ENCODE assay signal across 8 cellular contexts in the genomic region with DNA sequence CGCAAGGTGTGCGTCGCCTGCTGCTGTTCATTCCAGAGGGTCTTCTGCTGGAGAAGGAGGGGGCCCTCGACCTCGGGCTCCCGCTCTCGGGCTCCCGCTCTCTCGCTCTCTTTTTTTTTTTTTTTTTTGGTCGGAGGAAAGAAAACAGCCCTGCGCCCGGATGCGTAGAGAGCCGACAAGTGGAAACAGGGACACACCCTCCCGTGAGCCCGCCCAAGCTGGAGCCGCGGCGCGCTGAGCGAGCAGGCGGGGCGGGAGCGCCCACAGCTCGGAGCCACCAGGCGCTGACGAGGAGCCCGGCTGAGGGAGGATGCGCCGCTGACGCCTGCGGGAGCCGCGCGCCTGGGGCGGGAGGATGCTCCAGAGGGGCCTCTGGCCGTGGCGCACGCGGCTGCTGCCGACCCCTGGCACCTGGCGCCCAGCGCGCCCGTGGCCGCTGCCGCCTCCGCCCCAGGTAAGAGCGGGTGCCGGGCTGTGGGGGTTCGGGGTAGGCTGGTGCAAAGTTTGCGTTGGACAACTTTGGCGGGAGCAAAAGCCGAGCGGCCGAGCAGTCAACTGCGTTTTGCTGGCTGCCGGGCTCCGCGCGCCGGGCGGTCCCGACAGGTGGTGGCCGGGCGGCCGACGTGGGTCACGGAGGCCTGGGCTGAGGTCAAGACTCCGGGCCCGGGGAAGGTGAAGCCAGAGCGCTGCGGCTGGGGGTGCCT. TPM values are rescaled to one million over a fixed set of nuclear protein-coding genes. Genes with fewer than 3 reads are reported as not detected.
DNase-seq lines count a peak whose midpoint lies in the region; ATAC-seq and TF ChIP-seq lines count a peak whose summit lies in the region.

A gene with protein sequence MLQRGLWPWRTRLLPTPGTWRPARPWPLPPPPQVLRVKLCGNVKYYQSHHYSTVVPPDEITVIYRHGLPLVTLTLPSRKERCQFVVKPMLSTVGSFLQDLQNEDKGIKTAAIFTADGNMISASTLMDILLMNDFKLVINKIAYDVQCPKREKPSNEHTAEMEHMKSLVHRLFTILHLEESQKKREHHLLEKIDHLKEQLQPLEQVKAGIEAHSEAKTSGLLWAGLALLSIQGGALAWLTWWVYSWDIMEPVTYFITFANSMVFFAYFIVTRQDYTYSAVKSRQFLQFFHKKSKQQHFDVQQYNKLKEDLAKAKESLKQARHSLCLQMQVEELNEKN (plus strand): TSS at position 264 of the 704 bp plus-strand sequence. CDS start 92 bp downstream, at position 356.

- intact Hi-C loops in CD14-positive monocyte (cut with micrococcal nuclease), result loop anchor here in 1 of 2 donors (5.0 kb wide), 2 partner anchors 128 to 252 kb away; a partner anchor contains a TSS

- CTCF ChIA-PET in activated CD8-positive, alpha-beta T cell treated with anti-CD3 and anti-CD28 coated beads, Interleukin-2, amount 10 ng/mL, durations not matched to agents 7 days and 5 days (lab: Charles Lee), result interaction anchor here (1.1 to 2.9 kb wide), 4 partner anchors 15 to 171 kb away, joined by 3 to 15 read pairs (median 4); a partner anchor contains a TSS

- ATAC-seq in GM19351 (IDR thresholded peaks at IDR 0.05; ENCODE audit: unreplicated experiment) (peak; percentile 86), HG03469 (IDR thresholded peaks at IDR 0.05; ENCODE audit: unreplicated experiment) (peak; percentile 83)
- ATAC-seq in activated CD8-positive, alpha-beta T cell treated with anti-CD3 and anti-CD28 coated beads, Interleukin-2, amount 10 ng/mL, durations not matched to agents 7 days and 5 days, result peak; percentile 95

- POLR2A ChIA-PET in activated CD8-positive, alpha-beta T cell treated with anti-CD3 and anti-CD28 coated beads, Interleukin-2, amount 10 ng/mL, durations not matched to agents 7 days and 5 days (lab: Charles Lee), result interaction anchor here (0.5 to 2.6 kb wide), 20 partner anchors 12 to 605 kb away, joined by 3 to 26 read pairs (median 4); a partner anchor contains a TSS

- peaks cover 52% of the 10 kb centered on the region for H3K4me1 Mint-ChIP-seq in CD14-positive monocyte
- H3K4me1 Mint-ChIP-seq in activated CD8-positive, alpha-beta T cell treated with anti-CD3 and anti-CD28 coated beads, Interleukin-2, amount 10 ng/mL, durations not matched to agents 7 days and 5 days (ENCODE audit: low read depth), result peaks cover 47% of the 10 kb centered on the region

- H3K36me3 ChIP-seq in effector memory CD4-positive, alpha-beta T cell (ENCODE audit: control insufficient read depth, insufficient read depth, low read length), result peaks cover 9% of the 10 kb centered on the region

- no peak for TF ChIP-seq CTCF in CD14-positive monocyte (IDR thresholded peaks at IDR 0.05)

- peaks cover 3 to 11% (median 6%) of the 10 kb centered on the region in 7 donors for H3K9me3 Mint-ChIP-seq in CD14-positive monocyte
- H3K9me3 Mint-ChIP-seq in activated CD8-positive, alpha-beta T cell treated with anti-CD3 and anti-CD28 coated beads, Interleukin-2, amount 10 ng/mL, durations not matched to agents 7 days and 5 days (ENCODE audit: insufficient read depth), result no peaks in the 10 kb centered on the region

- peaks cover 40% of the 10 kb centered on the region for H3K4me1 ChIP-seq in effector memory CD4-positive, alpha-beta T cell (ENCODE audit: control insufficient read depth, insufficient read depth, low read length, poor library complexity, severe bottlenecking)

- H3K27ac ChIP-seq in effector memory CD4-positive, alpha-beta T cell (ENCODE audit: insufficient read depth, low read length, poor library complexity, severe bottlenecking), result peak within 1 kb of the TSS; percentile 94

- peak within 1 kb of the TSS; percentile 91 to 97 for H3K4me3 Mint-ChIP-seq in CD14-positive monocyte
- peak within 1 kb of the TSS; percentile 92 for H3K4me3 Mint-ChIP-seq in activated CD8-positive, alpha-beta T cell treated with anti-CD3 and anti-CD28 coated beads, Interleukin-2, amount 10 ng/mL, durations not matched to agents 7 days and 5 days

- H3K36me3 Mint-ChIP-seq in CD14-positive monocyte, result peaks cover 23 to 24% of the 10 kb centered on the region in 2 donors
- H3K36me3 Mint-ChIP-seq in activated CD8-positive, alpha-beta T cell treated with anti-CD3 and anti-CD28 coated beads, Interleukin-2, amount 10 ng/mL, durations not matched to agents 7 days and 5 days (ENCODE audit: low read depth), result peaks cover 49% of the 10 kb centered on the region

- no peaks in the 10 kb centered on the region for H3K27me3 ChIP-seq in effector memory CD4-positive, alpha-beta T cell (replicated peaks; ENCODE audit: control insufficient read depth, insufficient read depth, low read length, poor library complexity, severe bottlenecking)

- peak within 1 kb of the TSS; percentile 96 to 99 (median 98) for H3K27ac Mint-ChIP-seq in CD14-positive monocyte
- peak within 1 kb of the TSS; percentile 97 for H3K27ac Mint-ChIP-seq in activated CD8-positive, alpha-beta T cell treated with anti-CD3 and anti-CD28 coated beads, Interleukin-2, amount 10 ng/mL, durations not matched to agents 7 days and 5 days

- H3K27me3 Mint-ChIP-seq in CD14-positive monocyte (ENCODE audit: low read depth in 3 of 3), result peaks cover 3 to 6% (median 4%) of the 10 kb centered on the region in 3 donors
- no peaks in the 10 kb centered on the region for H3K27me3 Mint-ChIP-seq in activated CD8-positive, alpha-beta T cell treated with anti-CD3 and anti-CD28 coated beads, Interleukin-2, amount 10 ng/mL, durations not matched to agents 7 days and 5 days (ENCODE audit: low read depth)

- H3K9me3 ChIP-seq in effector memory CD4-positive, alpha-beta T cell (ENCODE audit: control insufficient read depth, low read length), result no peaks in the 10 kb centered on the region

- DNase-seq in CD14-positive monocyte (ENCODE audit: low spot score) (peak; percentile 81), NCI-H82 treated with DMSO at 0.1 percent for 48 hours (lab: John Stamatoyannopoulos, UW; ENCODE audit: unreplicated experiment) (peak; percentile 30), medulla oblongata (ENCODE audit: extremely low spot score) (peak; percentile 57)
- DNase-seq in activated CD8-positive, alpha-beta T cell treated with anti-CD3 and anti-CD28 coated beads, Interleukin-2, amount 10 ng/mL, durations not matched to agents 7 days and 5 days, result peak; percentile 95
- DNase-seq in effector memory CD4-positive, alpha-beta T cell, result peak; percentile 82 to 87 (median 85)
- DNase-seq in stimulated activated CD8-positive, alpha-beta memory T cell treated with anti-CD3 and anti-CD28 coated beads, Interleukin-12 subunit alpha, Interleukin-12 subunit beta, amount 100 ng/mL, for 1 hour (ENCODE audit: low read depth), result peak; percentile 87

- peak within 1 kb of the TSS; percentile 84 for H3K4me3 ChIP-seq in effector memory CD4-positive, alpha-beta T cell (ENCODE audit: insufficient read depth, low read depth, low read length, poor library complexity, severe bottlenecking)

RNA-seq across cellular contexts. Expression of the gene that starts here (rescaled TPM):
- 100 to 1,000 TPM; 117 to 125 TPM for polyA plus RNA-seq in CD14-positive monocyte
- 100 to 1,000 TPM; 104 to 109 TPM for total RNA-seq in activated CD8-positive, alpha-beta T cell treated with anti-CD3 and anti-CD28 coated beads, Interleukin-2, amount 10 ng/mL, durations not matched to agents 7 days and 5 days

Comparison
In these comparisons a context has a peak if more than half of its experiments do, and no peak if none do; other contexts are left out.
1. Peak in every context shown above with its lines: DNase-seq, ATAC-seq, H3K4me3 ChIP-seq and H3K27ac ChIP-seq.
2. DNase-seq: peak in every context shown above with its lines; median percentile 95 in activated CD8-positive, alpha-beta T cell treated with anti-CD3 and anti-CD28 coated beads, Interleukin-2, amount 10 ng/mL, durations not matched to agents 7 days and 5 days; 87 in stimulated activated CD8-positive, alpha-beta memory T cell treated with anti-CD3 and anti-CD28 coated beads, Interleukin-12 subunit alpha, Interleukin-12 subunit beta, amount 100 ng/mL, for 1 hour; 85 in effector memory CD4-positive, alpha-beta T cell; 81 in CD14-positive monocyte; 57 in medulla oblongata; 30 in NCI-H82 treated with DMSO at 0.1 percent for 48 hours.